ENCODE assay signal across 12 cellular contexts in genomic region chr6:111950661-111951426, GRCh38.
A peak's percentile ranks its signal among the peaks of the same experiment; 100 is the strongest.
DNase-seq lines count a peak whose midpoint lies in the region; ATAC-seq, FAIRE-seq and TF ChIP-seq lines count a peak whose summit lies in the region.
"Had no signal": no experiment of that assay in that cellular context is flagged by ENCODE, and none has a peak within 500 bp of the region (broad histone marks: within the 10 kb centered on the region; RNA-seq: fewer than 3 reads in every experiment).

No MANE protein-coding gene starts in this region.

- CTCF ChIA-PET in K562 (lab: Yijun Ruan, JAX; ENCODE audit: low intra/inter-chr PET ratio): no interaction called here

- peaks cover 16 to 18% of the 10 kb centered on the region in 2 donors for H3K27me3 Mint-ChIP-seq in stimulated activated naive B cell treated with anti-CD40 and anti-IgM and Interleukin-4, amounts not matched to agents 10 μg/mL and 1 μg/mL and 100 μg/mL, for 72 hours

- no peak overlapping the region for H3K9ac ChIP-seq in K562 (ENCODE audit: insufficient read depth in 1 of 2, low read depth in 2 of 2, low read length in 2 of 2)
- H3K9ac ChIP-seq in mesenchymal stem cell (ENCODE audit: low read length): no peak overlapping the region

- H3K27ac ChIP-seq in K562 (ENCODE audit: extremely low read depth, low read depth, low read length) (no peak overlapping the region), mesenchymal stem cell (ENCODE audit: low read length, poor library complexity, severe bottlenecking) (peak overlapping the region; percentile 8)
- H3K27ac ChIP-seq: tibial artery, WERI-Rb-1 had no signal

- no TSS peak for BruUV-seq in K562 (replicated peaks; lab: Mats Ljungman, UMichigan)

- H3K36me3 ChIP-seq in K562 (ENCODE audit: control insufficient read depth, insufficient read depth, low read length): no peaks in the 10 kb centered on the region
- H3K36me3 ChIP-seq in mesenchymal stem cell (ENCODE audit: control insufficient read depth in 1 of 2, insufficient read depth in 2 of 2, low read depth in 1 of 2, low read length in 2 of 2): no peaks in the 10 kb centered on the region
- H3K36me3 ChIP-seq: tibial artery, WERI-Rb-1 had no signal

- H3K27me3 ChIP-seq in K562 (ENCODE audit: control insufficient read depth in 2 of 2, insufficient read depth in 2 of 2, low read length in 2 of 2): peaks cover 34 to 46% of the 10 kb centered on the region in 2 experiments
- H3K27me3 ChIP-seq in mesenchymal stem cell (ENCODE audit: control insufficient read depth in 1 of 2, insufficient read depth in 1 of 2, low read length in 2 of 2): peaks cover 0 to 22% of the 10 kb centered on the region in 2 experiments
- H3K27me3 ChIP-seq: tibial artery had no signal

- H2AFZ ChIP-seq in K562 (ENCODE audit: low read depth, low read length) (no peak overlapping the region), mesenchymal stem cell (ENCODE audit: low read depth, low read length) (no peak overlapping the region)

- no peak overlapping the region for H2BK5ac ChIP-seq in mesenchymal stem cell (ENCODE audit: low read depth, low read length, poor library complexity, severe bottlenecking)

- no peak overlapping the region for H2BK12ac ChIP-seq in mesenchymal stem cell (ENCODE audit: low read length in 2 of 2)

- peak overlapping the region in 1 of 2 experiments; percentile 13 for H3K14ac ChIP-seq in mesenchymal stem cell (ENCODE audit: low read length in 2 of 2)

- H3K27ac Mint-ChIP-seq in stimulated activated naive B cell treated with anti-CD40 and anti-IgM and Interleukin-4, amounts not matched to agents 10 μg/mL and 1 μg/mL and 100 μg/mL, for 72 hours: no peak overlapping the region
- H3K27ac Mint-ChIP-seq: activated T-cell treated with anti-CD3 and anti-CD28 coated beads, Interleukin-2, amount 50 U/mL, for 72 hours had no signal

- no peak for ATAC-seq in K562
- ATAC-seq in stimulated activated naive B cell treated with anti-CD40 and anti-IgM and Interleukin-4, amounts not matched to agents 10 μg/mL and 1 μg/mL and 100 μg/mL, for 72 hours (replicated peaks): no peak
- ATAC-seq: activated T-cell treated with anti-CD3 and anti-CD28 coated beads, Interleukin-2, amount 50 U/mL, for 72 hours had no signal

- H3K18ac ChIP-seq in mesenchymal stem cell (ENCODE audit: low read depth in 1 of 2, low read length in 2 of 2): no peak overlapping the region

- H3K9me3 Mint-ChIP-seq in stimulated activated naive B cell treated with anti-CD40 and anti-IgM and Interleukin-4, amounts not matched to agents 10 μg/mL and 1 μg/mL and 100 μg/mL, for 72 hours: no peaks in the 10 kb centered on the region
- H3K9me3 Mint-ChIP-seq: activated T-cell treated with anti-CD3 and anti-CD28 coated beads, Interleukin-2, amount 50 U/mL, for 72 hours; neural crest cell had no signal

- no peaks in the 10 kb centered on the region for H3K9me3 ChIP-seq in K562 (replicated peaks; ENCODE audit: control insufficient read depth, insufficient read depth, low read depth, low read length)
- H3K9me3 ChIP-seq in mesenchymal stem cell (ENCODE audit: control insufficient read depth, low read length): no peaks in the 10 kb centered on the region
- H3K9me3 ChIP-seq: tibial artery had no signal

- H3K79me1 ChIP-seq in mesenchymal stem cell (replicated peaks; ENCODE audit: low read length, poor library complexity, severe bottlenecking): no peaks in the 10 kb centered on the region

- POLR2A ChIA-PET in K562 (lab: Yijun Ruan, JAX): no interaction called here

- H3K4me1 ChIP-seq in K562 (replicated peaks in 1 of 2; ENCODE audit: control insufficient read depth in 2 of 2, insufficient read depth in 2 of 2, low read length in 2 of 2) (no peaks in the 10 kb centered on the region), mesenchymal stem cell (ENCODE audit: control insufficient read depth, insufficient read depth, low read depth, low read length) (peaks cover 17% of the 10 kb centered on the region)

- no peaks in the 10 kb centered on the region for H4K20me1 ChIP-seq in K562 (replicated peaks; ENCODE audit: control insufficient read depth, insufficient read depth, low read length)

- no peak overlapping the region for H4K8ac ChIP-seq in mesenchymal stem cell (ENCODE audit: low read length)

- in situ Hi-C loops in K562 (cut with MboI): no loop called here

- no peak for TF ChIP-seq CTCF in K562 (IDR thresholded peaks at IDR 0.05 in 2 of 3, conservative IDR thresholded peaks at IDR 0.05 in 1 of 3; ENCODE audit: insufficient read depth in 2 of 3, low read depth in 1 of 3, low read length in 3 of 3)

- H3K4me2 ChIP-seq in K562 (ENCODE audit: insufficient read depth, low read length) (no peak overlapping the region), mesenchymal stem cell (ENCODE audit: low read length, poor library complexity, severe bottlenecking) (peak overlapping the region; percentile 2)

- H3K23ac ChIP-seq in mesenchymal stem cell (ENCODE audit: low read length in 2 of 2): no peak overlapping the region

- H3K4me3 Mint-ChIP-seq in stimulated activated naive B cell treated with anti-CD40 and anti-IgM and Interleukin-4, amounts not matched to agents 10 μg/mL and 1 μg/mL and 100 μg/mL, for 72 hours: no peak overlapping the region
- H3K4me3 Mint-ChIP-seq: activated T-cell treated with anti-CD3 and anti-CD28 coated beads, Interleukin-2, amount 50 U/mL, for 72 hours; neural crest cell had no signal

- FAIRE-seq in K562 (lab: Jason Lieb, UNC) (no peak), GM12891 (lab: Jason Lieb, UNC) (no peak)

- DNase-seq in DMS53 treated with DMSO at 0.1 percent for 48 hours (lab: John Stamatoyannopoulos, UW; ENCODE audit: unreplicated experiment) (peak; percentile 20), NCI-H2029 treated with DMSO at 0.1 percent for 48 hours (lab: John Stamatoyannopoulos, UW) (peak; percentile 95), K562 (ENCODE audit: extremely low read depth in 1 of 4, low spot score in 3 of 4) (no peak), mesenchymal stem cell (no peak), GM12891 (ENCODE audit: insufficient read length, low spot score) (no peak), Kasumi-1 (lab: John Stamatoyannopoulos, UW) (no peak), SIG-M5 treated with dmso at 0.1 percent for 504 hours (lab: John Stamatoyannopoulos, UW; ENCODE audit: unreplicated experiment) (no peak)
- DNase-seq in stimulated activated naive B cell treated with anti-CD40 and anti-IgM and Interleukin-4, amounts not matched to agents 10 μg/mL and 1 μg/mL and 100 μg/mL, for 72 hours: no peak
- DNase-seq: activated T-cell treated with anti-CD3 and anti-CD28 coated beads, Interleukin-2, amount 50 U/mL, for 72 hours; tibial artery; WERI-Rb-1 had no signal

- no peaks in the 10 kb centered on the region for H3K9me1 ChIP-seq in K562 (ENCODE audit: control insufficient read depth, insufficient read depth, low read length)

- H3K4me1 Mint-ChIP-seq in stimulated activated naive B cell treated with anti-CD40 and anti-IgM and Interleukin-4, amounts not matched to agents 10 μg/mL and 1 μg/mL and 100 μg/mL, for 72 hours: peaks cover 0 to 2% of the 10 kb centered on the region in 2 donors

- 1% methylated on average over 9 of the region's 10 CpGs for WGBS in K562 (ENCODE audit: insufficient coverage, low coverage, missing lambda C conversion rate)
- WGBS in mesenchymal stem cell: 93% methylated on average over 9 of the region's 10 CpGs

- H4K91ac ChIP-seq in mesenchymal stem cell (ENCODE audit: low read length): no peak overlapping the region

- no peak for TF ChIP-seq POLR2A in K562 (conservative IDR thresholded peaks at IDR 0.05)
- TF ChIP-seq POLR2A in GM12891 (IDR thresholded peaks at IDR 0.05; ENCODE audit: low read depth, low read length): no peak

- TF ChIP-seq EP300 in K562 (IDR thresholded peaks at IDR 0.05; ENCODE audit: low read length): no peak

- TF ChIP-seq RAD21 in K562 (CRISPR knock-in tag; conservative IDR thresholded peaks at IDR 0.05 in 1 of 2, IDR thresholded peaks at IDR 0.05 in 1 of 2): no peak

- H2AK5ac ChIP-seq in mesenchymal stem cell (ENCODE audit: low read length, severe bottlenecking): peak overlapping the region; percentile 70

- no peak overlapping the region for H3K4me3 ChIP-seq in K562
- H3K4me3 ChIP-seq in mesenchymal stem cell (ENCODE audit: insufficient read depth in 1 of 2, low read depth in 1 of 2, low read length in 2 of 2): no peak overlapping the region
- H3K4me3 ChIP-seq: tibial artery had no signal

- intact Hi-C loops in K562 (cut with micrococcal nuclease): no loop called here

- H2BK15ac ChIP-seq in mesenchymal stem cell (ENCODE audit: low read depth, poor library complexity, severe bottlenecking): no peak overlapping the region

- no peak overlapping the region for H2BK120ac ChIP-seq in mesenchymal stem cell (ENCODE audit: low read depth, low read length)

- no peaks in the 10 kb centered on the region for H3K79me2 ChIP-seq in K562 (ENCODE audit: control insufficient read depth, insufficient read depth, low read length)

- H3K36me3 Mint-ChIP-seq in stimulated activated naive B cell treated with anti-CD40 and anti-IgM and Interleukin-4, amounts not matched to agents 10 μg/mL and 1 μg/mL and 100 μg/mL, for 72 hours: no peaks in the 10 kb centered on the region

- no peak overlapping the region for H3K4ac ChIP-seq in mesenchymal stem cell (ENCODE audit: low read depth in 1 of 2, low read length in 2 of 2)

TF ChIP-seq in K562, 482 proteins besides CTCF, POLR2A, EP300 and RAD21:
- TF ChIP-seq SMARCA5 (IDR thresholded peaks at IDR 0.05) (no peak), NFIC (IDR thresholded peaks at IDR 0.05) (peak; percentile 24; the same call in 1 of the 2 replicates)

TF ChIP-seq in GM12891, 5 proteins besides CTCF, POLR2A, EP300 and RAD21:
- no peak for TF ChIP-seq SPI1 (IDR thresholded peaks at IDR 0.05; ENCODE audit: low read depth, low read length)
- TF ChIP-seq TAF1 (IDR thresholded peaks at IDR 0.05; ENCODE audit: low read depth, low read length): no peak
- no peak for TF ChIP-seq POLR2AphosphoS5 (IDR thresholded peaks at IDR 0.05; ENCODE audit: low read depth, low read length)
- TF ChIP-seq POU2F2 (IDR thresholded peaks at IDR 0.05; ENCODE audit: low read depth, low read length): no peak
- no peak for TF ChIP-seq PAX5 (IDR thresholded peaks at IDR 0.05; ENCODE audit: insufficient read depth, low read length, severe bottlenecking)

Comparison
In these comparisons a context has a peak if more than half of its experiments do, and no peak if none do; other contexts are left out.
1. DNase-seq: peak in DMS53 treated with DMSO at 0.1 percent for 48 hours (single experiment) and NCI-H2029 treated with DMSO at 0.1 percent for 48 hours (single experiment); none in K562 (0 of 4), mesenchymal stem cell (single experiment), GM12891 (single experiment), stimulated activated naive B cell treated with anti-CD40 and anti-IgM and Interleukin-4, amounts not matched to agents 10 μg/mL and 1 μg/mL and 100 μg/mL, for 72 hours (single experiment), Kasumi-1 (0 of 2) and SIG-M5 treated with dmso at 0.1 percent for 504 hours (single experiment).